ENCODE assay signal across 8 cellular contexts in the genomic region with DNA sequence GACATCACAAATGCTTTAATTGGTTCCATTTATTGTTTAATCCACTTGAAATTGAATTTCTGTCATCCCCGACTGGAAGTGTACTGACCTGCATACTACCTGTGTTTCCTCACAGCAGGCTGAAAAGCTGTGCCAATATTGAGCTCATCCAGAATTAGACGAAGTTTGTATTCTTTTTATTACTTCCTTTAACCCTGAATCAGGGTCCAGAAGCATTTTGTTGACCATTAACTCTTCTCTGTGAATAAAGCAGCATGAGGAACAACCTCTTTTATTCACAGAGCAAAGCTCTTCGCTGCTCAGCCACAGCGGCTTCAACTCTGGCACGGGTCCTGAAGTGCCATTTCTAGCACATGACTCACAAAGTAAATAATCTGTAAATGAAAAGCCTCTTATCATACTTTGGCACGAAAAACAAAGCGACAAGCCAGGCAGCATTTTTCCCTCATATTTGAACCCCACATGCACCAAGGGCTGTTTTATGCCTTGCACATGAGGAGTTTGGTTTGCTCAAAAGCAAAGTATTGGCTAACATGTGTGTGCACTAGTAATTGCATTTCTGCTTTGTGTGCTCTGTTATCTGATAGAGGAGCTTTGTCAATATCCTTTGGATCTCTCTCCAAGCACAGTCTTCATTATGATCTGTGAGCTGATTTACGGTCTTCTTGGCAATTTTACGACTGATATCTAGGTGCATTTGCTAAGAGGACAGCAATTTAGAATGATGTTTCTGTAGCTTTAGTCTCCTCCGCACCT. TPM values are rescaled to one million over a fixed set of nuclear protein-coding genes. Genes with fewer than 3 reads are reported as not detected.
DNase-seq lines count a peak whose midpoint lies in the region; ATAC-seq and TF ChIP-seq lines count a peak whose summit lies in the region.

No MANE protein-coding gene starts in this region.

- intact Hi-C loops in colonic mucosa (cut with DNase I) (loop anchor here (5.0 kb wide), 1 partner anchor 52 kb away; the partner anchor contains the start of gene CBX6), lower lobe of right lung (cut with DNase I) (no loop called here), uterus (cut with DNase I; ENCODE audit: low total_unique reads) (loop anchor here (10.0 kb wide), 1 partner anchor 50 kb away; the partner anchor contains the start of gene CBX6), OCI-LY7 (cut with micrococcal nuclease; ENCODE audit: unreplicated experiment) (no loop called here)

- TF ChIP-seq CTCF in colonic mucosa (IDR thresholded peaks at IDR 0.05) (no peak), lower lobe of right lung (IDR thresholded peaks at IDR 0.05) (no peak), uterus (IDR thresholded peaks at IDR 0.05) (no peak), OCI-LY7 (conservative IDR thresholded peaks at IDR 0.05; ENCODE audit: low read length) (no peak)

- H3K4me3 ChIP-seq in colonic mucosa (no peak overlapping the region), lower lobe of right lung (peak overlapping the region; percentile 17), uterus (peak overlapping the region; percentile 2 to 10), OCI-LY7 (ENCODE audit: low read depth, low read length, poor library complexity, severe bottlenecking) (no peak overlapping the region)

- TF ChIP-seq POLR2A in uterus (IDR thresholded peaks at IDR 0.05), result no peak

- peak; percentile 82 to 85 for ATAC-seq in lower lobe of right lung
- ATAC-seq in activated CD4-positive, CD25-positive, alpha-beta regulatory T cell treated with anti-CD3 and anti-CD28 coated beads, Interleukin-2, amount 50 U/mL, for 24 hours, result no peak

- POLR2A ChIA-PET in OCI-LY7 (lab: Charles Lee), result interaction anchor here (0.8 kb wide), 1 partner anchor 276 kb away, joined by 3 read pairs; no protein-coding TSS in a partner anchor

- DNase-seq in ELR (ENCODE audit: low read depth) (peak; percentile 84), NCI-H446 (lab: John Stamatoyannopoulos, UW) (peak; percentile 80 to 90), colonic mucosa (peak; percentile 90), lower lobe of right lung (peak; percentile 83), uterus (peak; percentile 77 to 83), OCI-LY7 (ENCODE audit: low spot score) (no peak)
- no peak for DNase-seq in activated CD8-positive, alpha-beta memory T cell treated with anti-CD3 and anti-CD28 coated beads, Interleukin-2, amount 50 U/mL, for 48 hours

- H3K9me3 ChIP-seq in colonic mucosa, result no peaks in the 10 kb centered on the region
- no peaks in the 10 kb centered on the region for H3K9me3 ChIP-seq in lower lobe of right lung
- no peaks in the 10 kb centered on the region for H3K9me3 ChIP-seq in uterus
- no peaks in the 10 kb centered on the region for H3K9me3 ChIP-seq in OCI-LY7 (ENCODE audit: low read length)

- H3K4me2 ChIP-seq in OCI-LY7 (ENCODE audit: low read length), result no peak overlapping the region

- H3K9me2 ChIP-seq in OCI-LY7 (ENCODE audit: insufficient read depth, low read length), result no peaks in the 10 kb centered on the region

- H3K9ac ChIP-seq in colonic mucosa (ENCODE audit: low read depth in 2 of 2, low read length in 2 of 2), result peak overlapping the region in 1 of 2 donors; percentile 91

- H3K27me3 ChIP-seq in colonic mucosa (no peaks in the 10 kb centered on the region), lower lobe of right lung (ENCODE audit: low read depth) (peaks cover 12% of the 10 kb centered on the region), uterus (no peaks in the 10 kb centered on the region)

- no TSS peak for BruUV-seq in OCI-LY7 (replicated peaks; lab: Mats Ljungman, UMichigan)

- CTCF ChIA-PET in OCI-LY7 (lab: Charles Lee; ENCODE audit: unreplicated experiment), result no interaction called here

- H3K36me3 ChIP-seq in colonic mucosa, result no peaks in the 10 kb centered on the region
- H3K36me3 ChIP-seq in lower lobe of right lung, result no peaks in the 10 kb centered on the region
- H3K36me3 ChIP-seq in uterus, result no peaks in the 10 kb centered on the region
- H3K36me3 ChIP-seq in OCI-LY7 (ENCODE audit: insufficient read depth, low read length), result no peaks in the 10 kb centered on the region

- no peaks in the 10 kb centered on the region for H4K20me1 ChIP-seq in OCI-LY7 (ENCODE audit: insufficient read depth, low read length)

- H3K4me1 ChIP-seq in colonic mucosa, result peaks cover 12% of the 10 kb centered on the region
- H3K4me1 ChIP-seq in lower lobe of right lung, result peaks cover 49% of the 10 kb centered on the region
- H3K4me1 ChIP-seq in uterus, result peaks cover 0 to 5% of the 10 kb centered on the region in 2 donors
- no peaks in the 10 kb centered on the region for H3K4me1 ChIP-seq in OCI-LY7 (ENCODE audit: insufficient read depth, low read length, poor library complexity, severe bottlenecking)

- H2AFZ ChIP-seq in OCI-LY7 (ENCODE audit: low read length), result no peak overlapping the region

- H3K79me2 ChIP-seq in OCI-LY7 (ENCODE audit: insufficient read depth, low read depth, low read length), result no peaks in the 10 kb centered on the region

- H3K27ac ChIP-seq in colonic mucosa (peak overlapping the region; percentile 94), lower lobe of right lung (peak overlapping the region; percentile 70), uterus (peak overlapping the region; percentile 79 to 83), OCI-LY7 (ENCODE audit: low read depth, low read length, poor library complexity, severe bottlenecking) (no peak overlapping the region)

RNA-seq across cellular contexts. Expression of gene APOBEC3A, which starts 33.0 kb away (rescaled TPM):
- total RNA-seq in colonic mucosa (1 to 10 TPM in 1 of 2 donors, not detected in 1; 1.4 TPM), lower lobe of right lung (14.2 TPM), uterus (not detected), OCI-LY7 (2022) (not detected in 2 replicates)
- total RNA-seq in OCI-LY7 (2014; rRNA removed; shearing (Covaris generic)), result not detected in 2 replicates

RNA-seq across cellular contexts. Expression of gene CBX6, which starts 52.4 kb away (rescaled TPM):
- total RNA-seq in colonic mucosa (10 to 100 TPM in 1 of 2 donors, 1 to 10 TPM in 1; 9.2 to 14.5 TPM), lower lobe of right lung (54.7 TPM), uterus (100 to 1,000 TPM in 1 of 4 donors, 10 to 100 TPM in 3; 11.0 to 145 (median 56.4) TPM), OCI-LY7 (2022) (62.2 and 67.2 TPM in 2 replicates)
- total RNA-seq in OCI-LY7 (2014; rRNA removed; shearing (Covaris generic)), result 41.9 and 45.2 TPM in 2 replicates

RNA-seq across cellular contexts. Expression of gene APOBEC3B, which starts 57.8 kb away (rescaled TPM):
- total RNA-seq in colonic mucosa (10 to 100 TPM in 1 of 2 donors, 1 to 10 TPM in 1; 9.3 to 18.9 TPM), lower lobe of right lung (1.0 TPM), uterus (1 to 10 TPM in 2 of 4 donors, not detected in 2; 1.2 to 1.5 TPM), OCI-LY7 (2022) (31.1 and 31.9 TPM in 2 replicates)
- 0.49 and 1.7 TPM in 2 replicates for total RNA-seq in OCI-LY7 (2014; rRNA removed; shearing (Covaris generic))

Comparison
In these comparisons a context has a peak if more than half of its experiments do, and no peak if none do; other contexts are left out.
1. DNase-seq: peak in ELR (single experiment), NCI-H446 (2 of 2), colonic mucosa (single experiment), lower lobe of right lung (single experiment) and uterus (2 of 2); none in activated CD8-positive, alpha-beta memory T cell treated with anti-CD3 and anti-CD28 coated beads, Interleukin-2, amount 50 U/mL, for 48 hours (single experiment) and OCI-LY7 (single experiment).
2. H3K4me3 ChIP-seq: peak in lower lobe of right lung (single experiment) and uterus (2 of 2); none in colonic mucosa (single experiment) and OCI-LY7 (single experiment).
3. ATAC-seq: peak in lower lobe of right lung (2 of 2); none in activated CD4-positive, CD25-positive, alpha-beta regulatory T cell treated with anti-CD3 and anti-CD28 coated beads, Interleukin-2, amount 50 U/mL, for 24 hours (0 of 2).
4. intact Hi-C loops: an anchor here in colonic mucosa (5.0 kb wide) and uterus (10.0 kb wide); none called in lower lobe of right lung and OCI-LY7.